In the genomic region with DNA sequence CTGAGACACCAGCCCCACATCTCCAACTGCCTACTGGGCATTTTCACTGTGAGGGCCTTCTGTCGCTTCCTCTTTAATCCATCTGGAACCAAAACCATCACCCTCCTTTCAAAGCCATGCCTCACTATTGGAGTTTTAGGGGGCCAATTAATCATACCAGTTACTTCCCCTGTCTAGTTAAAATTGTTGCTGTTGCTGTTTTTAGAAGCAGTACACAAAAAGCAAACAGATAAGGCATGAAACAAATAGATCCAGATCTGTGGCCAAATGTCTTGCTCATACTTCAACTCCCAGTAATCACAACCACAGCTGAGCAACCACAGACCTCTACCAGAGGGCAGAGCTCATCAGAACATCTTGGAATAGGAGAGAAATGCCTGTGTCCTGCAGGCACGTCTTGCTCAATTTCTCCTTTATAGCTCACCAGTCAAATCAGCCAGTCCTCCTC, we compare ENCODE assay signal across 11 cellular contexts.
A peak's percentile ranks its signal among the peaks of the same experiment; 100 is the strongest.
DNase-seq lines count a peak whose midpoint lies in the region; ATAC-seq, FAIRE-seq and TF ChIP-seq lines count a peak whose summit lies in the region.
"Had no signal": no experiment of that assay in that cellular context is flagged by ENCODE, and none has a peak within 500 bp of the region (broad histone marks: within the 10 kb centered on the region; RNA-seq: fewer than 3 reads in every experiment).

No MANE protein-coding gene starts in this region.

- H3K4me1 Mint-ChIP-seq in CD14-positive monocyte = peaks cover 12% of the 10 kb centered on the region

- TF ChIP-seq CTCF in BE2C (IDR thresholded peaks at IDR 0.05; ENCODE audit: low read depth, low read length) (no peak), CD14-positive monocyte (IDR thresholded peaks at IDR 0.05) (no peak)

- peaks cover 0 to 3% (median 0%) of the 10 kb centered on the region in 7 donors for H3K9me3 Mint-ChIP-seq in CD14-positive monocyte

- peak; percentile 92 for ATAC-seq in left ventricle myocardium superior
- ATAC-seq: GM12878 had no signal

- H3K4me3 ChIP-seq in effector memory CD4-positive, alpha-beta T cell (ENCODE audit: insufficient read depth, low read depth, low read length, poor library complexity, severe bottlenecking) = no peak overlapping the region
- no peak overlapping the region for H3K4me3 ChIP-seq in BE2C (ENCODE audit: low read depth, low read length)
- H3K4me3 ChIP-seq: GM12878 had no signal

- H3K27me3 Mint-ChIP-seq in CD14-positive monocyte (ENCODE audit: low read depth in 3 of 3) = no peaks in the 10 kb centered on the region
- H3K27me3 Mint-ChIP-seq: activated CD4-positive, alpha-beta T cell treated with anti-CD3 and anti-CD28 coated beads, Interleukin-2, amount 10 ng/mL, durations not matched to agents 24 days and 14 days had no signal

- H3K27ac ChIP-seq in effector memory CD4-positive, alpha-beta T cell (ENCODE audit: insufficient read depth, low read length, poor library complexity, severe bottlenecking) = no peak overlapping the region

- H3K4me3 Mint-ChIP-seq in CD14-positive monocyte = no peak overlapping the region
- H3K4me3 Mint-ChIP-seq: activated CD4-positive, alpha-beta T cell treated with anti-CD3 and anti-CD28 coated beads, Interleukin-2, amount 10 ng/mL, durations not matched to agents 24 days and 14 days had no signal

- DNase-seq in HTR-8/SVneo (ENCODE audit: insufficient read length, low spot score) (peak; percentile 37), amniotic epithelial cell (ENCODE audit: low read depth) (peak; percentile 99), left ventricle myocardium superior (no peak), stromal cell of bone marrow (ENCODE audit: low read depth) (peak; percentile 88), NCI-H748 treated with DMSO at 0.1 percent for 48 hours (lab: John Stamatoyannopoulos, UW) (no peak), BE2C (no peak), CD14-positive monocyte (ENCODE audit: low spot score) (no peak)
- DNase-seq in effector memory CD4-positive, alpha-beta T cell = no peak
- DNase-seq: activated CD4-positive, alpha-beta T cell treated with anti-CD3 and anti-CD28 coated beads, Interleukin-2, amount 10 ng/mL, durations not matched to agents 24 days and 14 days; NCI-H187 treated with DMSO at 0.1 percent for 48 hours had no signal

- H3K36me3 ChIP-seq in effector memory CD4-positive, alpha-beta T cell (ENCODE audit: control insufficient read depth, insufficient read depth, low read length) = no peaks in the 10 kb centered on the region
- H3K36me3 ChIP-seq in BE2C = no peaks in the 10 kb centered on the region

- no peak for FAIRE-seq in HTR-8/SVneo (lab: Jason Lieb, UNC)
- FAIRE-seq: GM12878 had no signal

- H3K27me3 ChIP-seq in effector memory CD4-positive, alpha-beta T cell (replicated peaks; ENCODE audit: control insufficient read depth, insufficient read depth, low read length, poor library complexity, severe bottlenecking) = no peaks in the 10 kb centered on the region
- H3K27me3 ChIP-seq in BE2C = no peaks in the 10 kb centered on the region

- no peaks in the 10 kb centered on the region for H3K9me3 ChIP-seq in effector memory CD4-positive, alpha-beta T cell (ENCODE audit: control insufficient read depth, low read length)
- H3K9me3 ChIP-seq in BE2C = no peaks in the 10 kb centered on the region

- H3K4me1 ChIP-seq in effector memory CD4-positive, alpha-beta T cell (ENCODE audit: control insufficient read depth, insufficient read depth, low read length, poor library complexity, severe bottlenecking) = no peaks in the 10 kb centered on the region
- no peaks in the 10 kb centered on the region for H3K4me1 ChIP-seq in BE2C

- intact Hi-C loops in left ventricle myocardium superior (cut with micrococcal nuclease) = no loop called here
- intact Hi-C loops in CD14-positive monocyte (cut with micrococcal nuclease) = no loop called here

- no peaks in the 10 kb centered on the region for H3K36me3 Mint-ChIP-seq in CD14-positive monocyte

- peak overlapping the region in 1 of 7 donors; percentile 66 for H3K27ac Mint-ChIP-seq in CD14-positive monocyte
- H3K27ac Mint-ChIP-seq: activated CD4-positive, alpha-beta T cell treated with anti-CD3 and anti-CD28 coated beads, Interleukin-2, amount 10 ng/mL, durations not matched to agents 24 days and 14 days had no signal

Comparison
In these comparisons a context has a peak if more than half of its experiments do, and no peak if none do; other contexts are left out.
1. DNase-seq: peak in HTR-8/SVneo (single experiment), amniotic epithelial cell (single experiment) and stromal cell of bone marrow (single experiment); none in left ventricle myocardium superior (single experiment), NCI-H748 treated with DMSO at 0.1 percent for 48 hours (single experiment), effector memory CD4-positive, alpha-beta T cell (0 of 3), BE2C (single experiment) and CD14-positive monocyte (single experiment).